28 cellular contexts compared by ENCODE assay signal in genomic region chr15:71686221-71687050, GRCh38.
"Had no signal": no experiment of that assay in that cellular context is flagged by ENCODE, and none has a peak within 500 bp of the region (broad histone marks: within the 10 kb centered on the region; RNA-seq: fewer than 3 reads in every experiment).

No MANE protein-coding gene starts in this region.

- H3K4me3 ChIP-seq: left lung, lung, ovary, prostate gland, spleen, thoracic aorta, upper lobe of left lung had no signal

- H3K4me1 Mint-ChIP-seq: activated B cell treated with CpG ODN at 0.5 μM for 24 hours; activated CD4-positive, alpha-beta memory T cell treated with anti-CD3 and anti-CD28 coated beads, Interleukin-2, amount 10 ng/mL, durations not matched to agents 7 days and 5 days; natural killer cell; T-helper 17 cell had no signal

- DNase-seq: activated B cell treated with CpG ODN at 0.5 μM for 24 hours; activated CD4-positive, alpha-beta memory T cell treated with anti-CD3 and anti-CD28 coated beads, Interleukin-2, amount 10 ng/mL, durations not matched to agents 7 days and 5 days; activated CD4-positive, alpha-beta T cell treated with anti-CD3 and anti-CD28 coated beads for 4 hours; activated effector memory CD4-positive, alpha-beta T cell treated with anti-CD3 and anti-CD28 coated beads, Interleukin-2, amount 50 U/mL, for 16 hours; activated naive CD4-positive, alpha-beta T cell treated with anti-CD3 and anti-CD28 coated beads, Interleukin-2, amount 50 U/mL, for 16 hours; activated naive CD8-positive, alpha-beta T cell treated with anti-CD3 and anti-CD28 coated beads, Interleukin-2, amount 50 U/mL, for 24 hours; activated T-cell treated with anti-CD3 and anti-CD28 coated beads for 4 hours; brain microvascular endothelial cell; caudate nucleus; dermis blood vessel endothelial cell; effector CD8-positive, alpha-beta T cell; glutamatergic neuron; hippocampal formation; kidney glomerular epithelial cell; left lung; midbrain; natural killer cell; ovary; spleen; stimulated activated CD4-positive, alpha-beta T cell treated with anti-CD3 and anti-CD28 coated beads, Interleukin-4, amount 100 ng/mL, for 1 hour; stimulated activated naive CD4-positive, alpha-beta T cell treated with Interleukin-2 at 50 U/mL for 16 hours; T-helper 17 cell; upper lobe of left lung had no signal

- H3K9me3 ChIP-seq: neutrophil, ovary, prostate gland, thoracic aorta, upper lobe of left lung had no signal

- H3K36me3 Mint-ChIP-seq: natural killer cell had no signal

- FAIRE-seq: frontal cortex had no signal

- H3K27ac ChIP-seq: brain microvascular endothelial cell, left lung, neutrophil, ovary, prostate gland, spleen, thoracic aorta, upper lobe of left lung had no signal

- H3K4me3 Mint-ChIP-seq: activated B cell treated with CpG ODN at 0.5 μM for 24 hours; activated CD4-positive, alpha-beta memory T cell treated with anti-CD3 and anti-CD28 coated beads, Interleukin-2, amount 10 ng/mL, durations not matched to agents 7 days and 5 days; activated naive CD8-positive, alpha-beta T cell treated with anti-CD3 and anti-CD28 coated beads, Interleukin-2, amount 50 U/mL, for 24 hours; natural killer cell; T-helper 17 cell had no signal

- H3K9me3 Mint-ChIP-seq: activated CD4-positive, alpha-beta memory T cell treated with anti-CD3 and anti-CD28 coated beads, Interleukin-2, amount 10 ng/mL, durations not matched to agents 7 days and 5 days; activated naive CD8-positive, alpha-beta T cell treated with anti-CD3 and anti-CD28 coated beads, Interleukin-2, amount 50 U/mL, for 24 hours; natural killer cell had no signal

- H3K27ac Mint-ChIP-seq: activated B cell treated with CpG ODN at 0.5 μM for 24 hours; activated CD4-positive, alpha-beta memory T cell treated with anti-CD3 and anti-CD28 coated beads, Interleukin-2, amount 10 ng/mL, durations not matched to agents 7 days and 5 days; activated naive CD8-positive, alpha-beta T cell treated with anti-CD3 and anti-CD28 coated beads, Interleukin-2, amount 50 U/mL, for 24 hours; natural killer cell; T-helper 17 cell had no signal

- H3K4me1 ChIP-seq: prostate gland, spleen had no signal

- ATAC-seq: activated naive CD8-positive, alpha-beta T cell treated with anti-CD3 and anti-CD28 coated beads, Interleukin-2, amount 50 U/mL, for 24 hours; left lung; natural killer cell; T-helper 17 cell had no signal

- H3K36me3 ChIP-seq: brain microvascular endothelial cell, left lung, neutrophil, ovary, prostate gland, spleen, thoracic aorta, upper lobe of left lung had no signal

- H3K27me3 ChIP-seq: brain microvascular endothelial cell, left lung, ovary, upper lobe of left lung had no signal
